ENCODE assay signal across 1 cellular context in the genomic region with DNA sequence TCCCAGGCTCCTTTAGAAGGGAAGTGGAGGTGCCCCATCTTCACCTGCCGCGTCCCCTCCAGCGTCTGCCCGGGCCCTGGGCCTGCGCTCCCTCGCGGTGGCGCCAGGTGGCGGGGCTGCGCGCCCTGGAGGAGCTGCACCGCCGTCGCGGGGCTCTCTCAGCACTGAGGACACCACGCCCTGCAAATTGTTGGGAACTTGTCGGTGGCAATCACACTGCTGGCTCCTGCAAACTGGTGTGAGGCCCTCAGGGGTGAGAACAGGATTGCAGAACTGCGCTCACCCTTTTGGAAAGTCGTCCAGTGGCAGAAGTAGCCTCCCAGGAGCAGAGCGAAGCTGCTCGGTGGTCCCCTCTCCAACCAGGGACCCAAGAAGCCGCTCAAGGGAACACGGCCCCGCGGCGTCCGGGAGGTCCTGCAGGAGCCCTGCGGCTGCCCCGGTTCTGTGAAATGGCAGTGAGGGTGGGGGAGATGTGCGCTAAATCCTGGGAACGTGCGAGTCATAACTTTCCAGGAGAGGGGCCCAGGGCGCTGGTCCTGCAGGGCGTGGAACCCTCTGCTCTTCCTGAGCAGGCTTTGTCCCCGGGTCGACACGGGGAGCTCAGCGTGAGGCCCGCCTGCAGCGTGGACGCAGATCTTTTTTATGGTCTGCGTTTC.
A peak's percentile ranks its signal among the peaks of the same experiment; 100 is the strongest.
TF ChIP-seq lines count a peak whose summit lies in the region.

No MANE protein-coding gene starts in this region.

TF ChIP-seq in HEK293, 187 proteins besides CTCF, POLR2A, EP300 and RAD21 (continued from another document):
- no peak for TF ChIP-seq ZNF518A (tag by site-specific recombination; conservative IDR thresholded peaks at IDR 0.05; ENCODE audit: low read depth)
- TF ChIP-seq, protein P1, sequence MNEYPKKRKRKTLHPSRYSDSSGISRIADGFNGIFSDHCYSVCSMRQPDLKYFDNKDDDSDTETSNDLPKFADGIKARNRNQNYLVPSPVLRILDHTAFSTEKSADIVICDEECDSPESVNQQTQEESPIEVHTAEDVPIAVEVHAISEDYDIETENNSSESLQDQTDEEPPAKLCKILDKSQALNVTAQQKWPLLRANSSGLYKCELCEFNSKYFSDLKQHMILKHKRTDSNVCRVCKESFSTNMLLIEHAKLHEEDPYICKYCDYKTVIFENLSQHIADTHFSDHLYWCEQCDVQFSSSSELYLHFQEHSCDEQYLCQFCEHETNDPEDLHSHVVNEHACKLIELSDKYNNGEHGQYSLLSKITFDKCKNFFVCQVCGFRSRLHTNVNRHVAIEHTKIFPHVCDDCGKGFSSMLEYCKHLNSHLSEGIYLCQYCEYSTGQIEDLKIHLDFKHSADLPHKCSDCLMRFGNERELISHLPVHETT (tag by site-specific recombination; IDR thresholded peaks at IDR 0.05), result no peak
- no peak for TF ChIP-seq ZNF324 (tag by site-specific recombination; IDR thresholded peaks at IDR 0.05)
- TF ChIP-seq ZNF660 (tag by site-specific recombination; IDR thresholded peaks at IDR 0.05), result no peak
- peak; percentile 33; the same call in 1 of the 2 replicates for TF ChIP-seq ZNF341 (tag by site-specific recombination; IDR thresholded peaks at IDR 0.05; ENCODE audit: low read depth)
- peak; percentile 26 for TF ChIP-seq ZBTB26 (tag by site-specific recombination; optimal IDR thresholded peaks at IDR 0.05)
- TF ChIP-seq, protein P2, sequence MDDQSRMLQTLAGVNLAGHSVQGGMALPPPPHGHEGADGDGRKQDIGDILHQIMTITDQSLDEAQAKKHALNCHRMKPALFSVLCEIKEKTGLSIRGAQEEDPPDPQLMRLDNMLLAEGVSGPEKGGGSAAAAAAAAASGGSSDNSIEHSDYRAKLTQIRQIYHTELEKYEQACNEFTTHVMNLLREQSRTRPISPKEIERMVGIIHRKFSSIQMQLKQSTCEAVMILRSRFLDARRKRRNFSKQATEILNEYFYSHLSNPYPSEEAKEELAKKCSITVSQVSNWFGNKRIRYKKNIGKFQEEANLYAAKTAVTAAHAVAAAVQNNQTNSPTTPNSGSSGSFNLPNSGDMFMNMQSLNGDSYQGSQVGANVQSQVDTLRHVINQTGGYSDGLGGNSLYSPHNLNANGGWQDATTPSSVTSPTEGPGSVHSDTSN (CRISPR knock-in tag; IDR thresholded peaks at IDR 0.05), result peak; percentile 67; the same call in 1 of the 2 replicates
- peak; percentile 71 for TF ChIP-seq ZNF18 (tag by site-specific recombination; IDR thresholded peaks at IDR 0.05)
